ENCODE assay signal across 16 cellular contexts in genomic region chr18:59219672-59220163, GRCh38. TPM values are rescaled to one million over a fixed set of nuclear protein-coding genes. Genes with fewer than 3 reads are reported as not detected.
DNase-seq lines count a peak whose midpoint lies in the region; ATAC-seq and TF ChIP-seq lines count a peak whose summit lies in the region.
"Had no signal": no experiment of that assay in that cellular context is flagged by ENCODE, and none has a peak within 500 bp of the region (broad histone marks: within the 10 kb centered on the region; RNA-seq: fewer than 3 reads in every experiment).

TSS of gene GRP (plus strand) at chr18:59220158. CDS start at chr18:59220266, 108 bp downstream.

- 3 to 5% methylated on average over 28 to 29 of the region's 29 CpGs for WGBS in tibial nerve, 2 donors

- TF ChIP-seq CTCF in AG09309 (IDR thresholded peaks at IDR 0.05; ENCODE audit: control insufficient read depth, insufficient read depth, low read depth, low read length, missing control alignments) (no peak), mesothelial cell of epicardium (IDR thresholded peaks at IDR 0.05; ENCODE audit: unreplicated experiment) (no peak), tibial nerve (IDR thresholded peaks at IDR 0.05) (no peak)

- no peak within 1 kb of the TSS for H3K27ac Mint-ChIP-seq in activated T-helper 17 cell treated with anti-CD3 and anti-CD28 coated beads, Interleukin-2, amount 50 U/mL, for 72 hours
- H3K27ac Mint-ChIP-seq in mesothelial cell of epicardium, result no peak within 1 kb of the TSS

- H3K9me3 Mint-ChIP-seq in activated T-helper 17 cell treated with anti-CD3 and anti-CD28 coated beads, Interleukin-2, amount 50 U/mL, for 72 hours, result no peaks in the 10 kb centered on the region
- H3K9me3 Mint-ChIP-seq in mesothelial cell of epicardium, result no peaks in the 10 kb centered on the region

- ATAC-seq in activated T-helper 17 cell treated with anti-CD3 and anti-CD28 coated beads, Interleukin-2, amount 50 U/mL, for 72 hours (replicated peaks), result no peak
- ATAC-seq: K562, left cardiac atrium had no signal

- TF ChIP-seq EP300 in tibial nerve (IDR thresholded peaks at IDR 0.05), result no peak

- H3K4me3 ChIP-seq in AG09309 (ENCODE audit: control insufficient read depth, low read depth, low read length) (peak within 1 kb of the TSS; percentile 29), HUES48 (ENCODE audit: low read depth, low read length) (peak within 1 kb of the TSS; percentile 67), tibial nerve (no peak within 1 kb of the TSS)
- H3K4me3 ChIP-seq: ascending aorta, K562 had no signal

- H3K27me3 Mint-ChIP-seq in activated T-helper 17 cell treated with anti-CD3 and anti-CD28 coated beads, Interleukin-2, amount 50 U/mL, for 72 hours, result peaks cover 67% of the 10 kb centered on the region
- peaks cover 99% of the 10 kb centered on the region for H3K27me3 Mint-ChIP-seq in mesothelial cell of epicardium (ENCODE audit: low read depth)

- H3K4me1 ChIP-seq in HUES48 (ENCODE audit: control insufficient read depth, insufficient read depth, low read length) (peaks cover 10% of the 10 kb centered on the region; the same call in 1 of the 2 replicates), tibial nerve (peaks cover 0 to 17% (median 0%) of the 10 kb centered on the region in 4 donors)
- H3K4me1 ChIP-seq: Caco-2 had no signal

- peaks cover 8% of the 10 kb centered on the region for H3K4me1 Mint-ChIP-seq in activated T-helper 17 cell treated with anti-CD3 and anti-CD28 coated beads, Interleukin-2, amount 50 U/mL, for 72 hours
- peaks cover 14% of the 10 kb centered on the region for H3K4me1 Mint-ChIP-seq in mesothelial cell of epicardium

- H3K27me3 ChIP-seq in HUES48 (ENCODE audit: control insufficient read depth, insufficient read depth, low read length), result peaks cover 93% of the 10 kb centered on the region
- peaks cover 0 to 65% of the 10 kb centered on the region in 2 donors for H3K27me3 ChIP-seq in tibial nerve
- H3K27me3 ChIP-seq: ascending aorta had no signal

- H3K36me3 ChIP-seq in HUES48 (ENCODE audit: control insufficient read depth, insufficient read depth, low read length), result no peaks in the 10 kb centered on the region
- no peaks in the 10 kb centered on the region for H3K36me3 ChIP-seq in tibial nerve
- H3K36me3 ChIP-seq: ascending aorta had no signal

- no peak within 1 kb of the TSS for H3K9ac ChIP-seq in HUES48 (ENCODE audit: low read depth, low read length)

- H3K9me3 ChIP-seq in HUES48 (ENCODE audit: control insufficient read depth, insufficient read depth, low read length), result no peaks in the 10 kb centered on the region
- H3K9me3 ChIP-seq in tibial nerve, result no peaks in the 10 kb centered on the region
- H3K9me3 ChIP-seq: ascending aorta, Caco-2 had no signal

- peak within 1 kb of the TSS; percentile 19 for H3K4me3 Mint-ChIP-seq in activated T-helper 17 cell treated with anti-CD3 and anti-CD28 coated beads, Interleukin-2, amount 50 U/mL, for 72 hours
- peak within 1 kb of the TSS; percentile 40 for H3K4me3 Mint-ChIP-seq in mesothelial cell of epicardium

- no peak for TF ChIP-seq POLR2A in tibial nerve (IDR thresholded peaks at IDR 0.05)

- DNase-seq in AG09309 (ENCODE audit: low read depth), result no peak
- DNase-seq in mesothelial cell of epicardium (ENCODE audit: low spot score in 2 of 2, unreplicated experiment in 2 of 2), result no peak
- DNase-seq in stimulated activated CD4-positive, alpha-beta T cell treated with anti-CD3 and anti-CD28 coated beads, Interleukin-2, amount 100 ng/mL, for 24 hours, result no peak
- DNase-seq in stimulated activated CD4-positive, alpha-beta T cell treated with anti-CD3 and anti-CD28 coated beads, Interleukin-2, amount 100 ng/mL, for 48 hours, result no peak
- no peak for DNase-seq in stimulated activated CD8-positive, alpha-beta memory T cell treated with anti-CD3 and anti-CD28 coated beads, Interleukin-4, amount 100 ng/mL, for 48 hours
- no peak for DNase-seq in tibial nerve (ENCODE audit: low spot score in 2 of 2)
- DNase-seq: activated CD8-positive, alpha-beta memory T cell treated with anti-CD3 and anti-CD28 coated beads, Interleukin-2, amount 50 U/mL, for 48 hours; Caco-2; left cardiac atrium; NCI-H446 treated with DMSO at 0.1 percent for 48 hours had no signal

- no peak within 1 kb of the TSS for H3K27ac ChIP-seq in HUES48 (ENCODE audit: low read depth, low read length)
- no peak within 1 kb of the TSS for H3K27ac ChIP-seq in tibial nerve
- H3K27ac ChIP-seq: ascending aorta had no signal

- H3K36me3 Mint-ChIP-seq in activated T-helper 17 cell treated with anti-CD3 and anti-CD28 coated beads, Interleukin-2, amount 50 U/mL, for 72 hours (ENCODE audit: low read depth), result no peaks in the 10 kb centered on the region
- H3K36me3 Mint-ChIP-seq in mesothelial cell of epicardium, result no peaks in the 10 kb centered on the region

RNA-seq across cellular contexts. Expression of gene GRP, which starts in this region (rescaled TPM):
- not detected for total RNA-seq in activated T-helper 17 cell treated with anti-CD3 and anti-CD28 coated beads, Interleukin-2, amount 50 U/mL, for 72 hours
- total RNA-seq in mesothelial cell of epicardium, result not detected in 3 replicates
- total RNA-seq in tibial nerve, result not detected
- total RNA-seq: ascending aorta; Caco-2; epithelial cell of proximal tubule; K562; left cardiac atrium; T-helper 1 cell treated with Interleukin-12 subunit alpha and Interleukin-12 subunit beta and Interleukin-4 antibody, amounts not matched to agents 30 ng/mL and 1 ng/mL, for 36 hours had no signal

Comparison
In these comparisons a context has a peak if more than half of its experiments do, and no peak if none do; other contexts are left out.
1. H3K4me3 ChIP-seq: peak in AG09309 (single experiment) and HUES48 (single experiment); none in tibial nerve (0 of 4).